ENCODE assay signal across 8 cellular contexts in genomic region chr20:63895886-63896135, GRCh38. TPM values are rescaled to one million over a fixed set of nuclear protein-coding genes. Genes with fewer than 3 reads are reported as not detected.
DNase-seq lines count a peak whose midpoint lies in the region; TF ChIP-seq lines count a peak whose summit lies in the region.

No MANE protein-coding gene starts in this region.

- no peak overlapping the region for H2BK12ac ChIP-seq in H9 (ENCODE audit: insufficient read length, low read depth, low read length)

- POLR2A ChIA-PET in AG04450 (lab: Yijun Ruan, JAX): interaction anchor here (0.6 to 1.2 kb wide), 3 partner anchors 17 to 122 kb away, joined by 3 to 5 read pairs (median 3); partner anchors contain the start of gene TPD52L2

- H3K4me3 ChIP-seq in AG04450 (ENCODE audit: low read depth, low read length): peak overlapping the region; percentile 72
- H3K4me3 ChIP-seq in adrenal gland: peak overlapping the region; percentile 33 to 88 (median 47)
- H3K4me3 ChIP-seq in thymus (ENCODE audit: low read length): peak overlapping the region; percentile 93

- H3K27me3 Mint-ChIP-seq in H9 (ENCODE audit: low read depth): no peaks in the 10 kb centered on the region

- H3K36me3 Mint-ChIP-seq in H9 (ENCODE audit: insufficient read depth in 1 of 3, low read depth in 3 of 3): peaks cover 0 to 15% (median 8%) of the 10 kb centered on the region in 3 experiments; a peak in 4 of 7 replicates

- no peak overlapping the region for H3K27ac ChIP-seq in AG04450 (ENCODE audit: low read depth, low read length)
- H3K27ac ChIP-seq in H9 (ENCODE audit: insufficient read length, low read depth, low read length): no peak overlapping the region
- peak overlapping the region; percentile 36 to 97 (median 80) for H3K27ac ChIP-seq in adrenal gland
- H3K27ac ChIP-seq in thymus (ENCODE audit: low read depth): peak overlapping the region; percentile 56

- H3K23ac ChIP-seq in H9 (ENCODE audit: insufficient read length, low read depth, low read length): no peak overlapping the region

- no peaks in the 10 kb centered on the region for H3K27me3 ChIP-seq in AG04450 (ENCODE audit: control insufficient read depth, insufficient read depth, low read length)
- H3K27me3 ChIP-seq in H9 (ENCODE audit: insufficient read depth, low read length): no peaks in the 10 kb centered on the region
- no peaks in the 10 kb centered on the region for H3K27me3 ChIP-seq in adrenal gland
- H3K27me3 ChIP-seq in thymus (ENCODE audit: control insufficient read depth, insufficient read depth): no peaks in the 10 kb centered on the region

- H3K9ac ChIP-seq in H9 (ENCODE audit: extremely low read depth, insufficient read length, low read length): peak overlapping the region; percentile 46

- H3K9me3 ChIP-seq in AG04450 (ENCODE audit: control insufficient read depth, insufficient read depth, low read length) (no peaks in the 10 kb centered on the region; the same call in 1 of the 2 replicates), H9 (ENCODE audit: control insufficient read depth, low read depth, low read length) (no peaks in the 10 kb centered on the region), adrenal gland (replicated peaks in 1 of 3) (no peaks in the 10 kb centered on the region), thymus (ENCODE audit: control insufficient read depth) (no peaks in the 10 kb centered on the region)

- peaks cover 16 to 17% of the 10 kb centered on the region in 2 experiments for H3K4me1 Mint-ChIP-seq in H9

- H3K14ac ChIP-seq in H9 (ENCODE audit: insufficient read depth, low read length): no peak overlapping the region

- H3K56ac ChIP-seq in H9 (ENCODE audit: insufficient read length, low read depth, low read length): no peak overlapping the region

- intact Hi-C loops in adrenal gland (cut with DNase I): no loop called here

- H3K79me1 ChIP-seq in H9 (ENCODE audit: insufficient read depth, low read depth, low read length, poor library complexity, severe bottlenecking): no peaks in the 10 kb centered on the region

- no peak overlapping the region for H2BK15ac ChIP-seq in H9 (ENCODE audit: low read depth, low read length)

- no peak overlapping the region for H2AFZ ChIP-seq in H9 (ENCODE audit: low read length)

- no CpG with 5 or more reads among the region's 6 CpGs for WGBS in H9 (ENCODE audit: extremely low coverage, insufficient read length, low lambda C conversion rate)
- 0 to 1% (median 1%) methylated on average over 6 of the region's 6 CpGs for WGBS in adrenal gland, 4 donors
- 1% methylated on average over 6 of the region's 6 CpGs for WGBS in thymus

- H3K79me2 ChIP-seq in H9 (ENCODE audit: insufficient read depth, low read length): peaks cover 11% of the 10 kb centered on the region; the same call in 1 of the 2 replicates

- no peak overlapping the region for H2BK20ac ChIP-seq in H9 (ENCODE audit: low read depth, low read length, poor library complexity, severe bottlenecking)

- no peak overlapping the region for H3T11ph ChIP-seq in H9 (ENCODE audit: low read length)

- H3K23me2 ChIP-seq in H9 (ENCODE audit: insufficient read length, low read depth, low read length, poor library complexity, severe bottlenecking): peaks cover 6% of the 10 kb centered on the region

- H3K18ac ChIP-seq in H9 (ENCODE audit: insufficient read length, low read depth, low read length): no peak overlapping the region

- no peak overlapping the region for H2BK5ac ChIP-seq in H9 (ENCODE audit: insufficient read length, low read length)

- H4K20me1 ChIP-seq in H9 (ENCODE audit: control insufficient read depth, insufficient read depth, insufficient read length): no peaks in the 10 kb centered on the region

- H3K36me3 ChIP-seq in adrenal gland (replicated peaks in 1 of 2): peaks cover 0 to 11% of the 10 kb centered on the region in 2 donors
- H3K36me3 ChIP-seq in thymus (ENCODE audit: control insufficient read depth, insufficient read depth): peaks cover 14% of the 10 kb centered on the region

- H3K4me3 Mint-ChIP-seq in H9: peak overlapping the region; percentile 75 to 89

- H3K27ac Mint-ChIP-seq in H9: peak overlapping the region in 1 of 3 experiments; percentile 66; a peak in 1 of 7 replicates

- no peak for TF ChIP-seq POLR2A in adrenal gland (IDR thresholded peaks at IDR 0.05)

- no peak overlapping the region for H3K4ac ChIP-seq in H9 (ENCODE audit: low read depth, low read length)

- no peaks in the 10 kb centered on the region for H3K9me3 Mint-ChIP-seq in H9

- DNase-seq in AG04450 (ENCODE audit: low read depth, low spot score) (no peak), H9 (no peak), adrenal gland (no peak), left kidney (ENCODE audit: low read depth, low spot score) (peak; percentile 33), AG20443 (ENCODE audit: low spot score) (no peak), HUDEP-2 (lab: John Stamatoyannopoulos, UW; ENCODE audit: unreplicated experiment in 76 of 76) (no peak)
- DNase-seq in effector CD4-positive, alpha-beta T cell: no peak

- H2BK120ac ChIP-seq in H9 (ENCODE audit: low read depth, low read length, poor library complexity, severe bottlenecking): no peak overlapping the region

- no peak overlapping the region for H4K8ac ChIP-seq in H9 (replicated peaks; ENCODE audit: insufficient read length, low read depth, low read length)

- TF ChIP-seq CTCF in AG04450 (IDR thresholded peaks at IDR 0.05; ENCODE audit: low read depth, low read length) (no peak), H9 (conservative IDR thresholded peaks at IDR 0.05) (no peak), adrenal gland (IDR thresholded peaks at IDR 0.05) (no peak)

- H3K4me1 ChIP-seq in H9 (ENCODE audit: insufficient read depth, low read length) (0 out of 2 replicates have a peak, but pooled peaks cover 2% of the 10 kb centered on the region), adrenal gland (replicated peaks in 1 of 2) (peaks cover 36 to 55% of the 10 kb centered on the region in 2 donors), thymus (ENCODE audit: control insufficient read depth, insufficient read depth, low read length) (peaks cover 20% of the 10 kb centered on the region)

- no peak overlapping the region for H4K91ac ChIP-seq in H9 (ENCODE audit: insufficient read length, low read depth, low read length)

- H2AK5ac ChIP-seq in H9 (ENCODE audit: insufficient read length, low read length): no peak overlapping the region

- CTCF ChIA-PET in AG04450 (lab: Charles Lee): interaction anchor here (0.7 to 1.3 kb wide), 5 partner anchors 14 to 358 kb away, joined by 3 to 5 read pairs (median 3); no protein-coding TSS in a partner anchor

- no peak overlapping the region for H4K5ac ChIP-seq in H9 (ENCODE audit: insufficient read length, low read depth, low read length)

- peak overlapping the region; percentile 66 for H3K4me2 ChIP-seq in H9 (ENCODE audit: insufficient read depth, insufficient read length, low read length)

RNA-seq across cellular contexts. Expression of gene DNAJC5, which starts 0.9 kb away (rescaled TPM):
- polyA plus RNA-seq in AG04450 (2011; rRNA removed) (36.7 and 40.9 TPM in 2 replicates), adrenal gland (10 to 100 TPM; 26.5 to 31.7 (median 29.7) TPM), thymus (23.3 TPM)
- polyA minus RNA-seq in AG04450 (2011; rRNA and poly(A)+ RNA removed): 52.0 and 63.4 TPM in 2 replicates
- total RNA-seq in H9 (2021) (42.9 and 43.0 TPM in 2 replicates), adrenal gland (10 to 100 TPM; 53.8 to 78.0 (median 64.8) TPM)

RNA-seq across cellular contexts. Expression of gene TPD52L2, which starts 30.7 kb away (rescaled TPM):
- 202 and 219 TPM in 2 replicates for polyA plus RNA-seq in AG04450 (2011; rRNA removed)
- polyA minus RNA-seq in AG04450 (2011; rRNA and poly(A)+ RNA removed): 103 and 111 TPM in 2 replicates
- total RNA-seq in H9 (2021): 94.1 and 98.4 TPM in 2 replicates
- total RNA-seq in adrenal gland: 100 to 1,000 TPM in 6 of 8 donors, 10 to 100 TPM in 2; 88.1 to 125 (median 113) TPM
- 100 to 1,000 TPM in 2 of 3 donors, 10 to 100 TPM in 1; 92.2 to 114 (median 110) TPM for polyA plus RNA-seq in adrenal gland
- 73.2 TPM for polyA plus RNA-seq in thymus

RNA-seq across cellular contexts. Expression of gene ABHD16B, which starts 34.5 kb away (rescaled TPM):
- polyA plus RNA-seq in AG04450 (2011; rRNA removed) (not detected in 2 replicates), adrenal gland (1 to 10 TPM in 1 of 3 donors, under 1 TPM in 1, not detected in 1; 0.54 to 1.2 TPM), thymus (0.57 TPM)
- polyA minus RNA-seq in AG04450 (2011; rRNA and poly(A)+ RNA removed): not detected in 2 replicates
- total RNA-seq in H9 (2021) (not detected in 2 replicates), adrenal gland (not detected)

Comparison
In these comparisons a context has a peak if more than half of its experiments do, and no peak if none do; other contexts are left out.
1. H3K27ac ChIP-seq: peak in adrenal gland (5 of 5) and thymus (single experiment); none in AG04450 (single experiment) and H9 (single experiment).
2. Peak in every context shown above with its lines, with median percentiles within 50 percentile points of each other: H3K4me3 ChIP-seq.